12 cellular contexts compared by ENCODE assay signal in genomic region chr22:42643632-42644421, GRCh38. TPM values are rescaled to one million over a fixed set of nuclear protein-coding genes. Genes with fewer than 3 reads are reported as not detected.
DNase-seq lines count a peak whose midpoint lies in the region; ATAC-seq and TF ChIP-seq lines count a peak whose summit lies in the region.
"Had no signal": no experiment of that assay in that cellular context is flagged by ENCODE, and none has a peak within 500 bp of the region (broad histone marks: within the 10 kb centered on the region; RNA-seq: fewer than 3 reads in every experiment).

No MANE protein-coding gene starts in this region.

- peaks cover 13% of the 10 kb centered on the region for H3K4me1 ChIP-seq in GM23338 (ENCODE audit: insufficient read depth)
- H3K4me1 ChIP-seq in adipocyte (ENCODE audit: control insufficient read depth, insufficient read depth, low read length): peaks cover 80% of the 10 kb centered on the region
- peaks cover 52 to 79% of the 10 kb centered on the region in 2 donors for H3K4me1 ChIP-seq in left lung
- H3K4me1 ChIP-seq in smooth muscle cell (ENCODE audit: low read depth): peaks cover 16% of the 10 kb centered on the region

- intact Hi-C loops in left lung (cut with DNase I): no loop called here

- peak overlapping the region; percentile 97 for H3K9ac ChIP-seq in adipocyte (ENCODE audit: low read length)
- H3K9ac ChIP-seq in smooth muscle cell (ENCODE audit: low read depth): no peak overlapping the region

- H3K9me3 ChIP-seq in adipocyte (ENCODE audit: control insufficient read depth, low read length): no peaks in the 10 kb centered on the region
- H3K9me3 ChIP-seq in left lung: no peaks in the 10 kb centered on the region
- no peaks in the 10 kb centered on the region for H3K9me3 ChIP-seq in smooth muscle cell (replicated peaks; ENCODE audit: low read depth)

- ATAC-seq in GM23338 (no peak), left lung (no peak), HG02981 (IDR thresholded peaks at IDR 0.05; ENCODE audit: unreplicated experiment) (no peak), GM18873 (IDR thresholded peaks at IDR 0.05; ENCODE audit: low FRiP score, unreplicated experiment) (no peak)

- H3K4me3 ChIP-seq in GM23338: no peak overlapping the region
- H3K4me3 ChIP-seq in adipocyte (ENCODE audit: low read length): peak overlapping the region; percentile 90
- no peak overlapping the region for H3K4me3 ChIP-seq in left lung
- H3K4me3 ChIP-seq in smooth muscle cell: no peak overlapping the region

- peak overlapping the region; percentile 28; the same call in 1 of the 2 replicates for H3K27ac Mint-ChIP-seq in GM23338

- WGBS in smooth muscle cell (ENCODE audit: low lambda C conversion rate): 93% methylated on average over 14 of the region's 14 CpGs

- peaks cover 22% of the 10 kb centered on the region for H3K27me3 Mint-ChIP-seq in GM23338 (ENCODE audit: insufficient read depth, low read depth, poor library complexity)
- H3K27me3 Mint-ChIP-seq: CD4-positive, CD25-positive, alpha-beta regulatory T cell had no signal

- H3K9me2 ChIP-seq in GM23338 (ENCODE audit: insufficient read depth): no peaks in the 10 kb centered on the region

- peaks cover 25% of the 10 kb centered on the region for H3K4me1 Mint-ChIP-seq in GM23338

- H3K27me3 ChIP-seq in GM23338 (ENCODE audit: insufficient read depth): no peaks in the 10 kb centered on the region
- no peaks in the 10 kb centered on the region for H3K27me3 ChIP-seq in adipocyte (replicated peaks; ENCODE audit: control insufficient read depth, insufficient read depth, low read length)
- H3K27me3 ChIP-seq in left lung: no peaks in the 10 kb centered on the region
- H3K27me3 ChIP-seq in smooth muscle cell (ENCODE audit: low read depth): no peaks in the 10 kb centered on the region

- H3K79me2 ChIP-seq in GM23338 (replicated peaks; ENCODE audit: insufficient read depth) (peaks cover 50% of the 10 kb centered on the region), smooth muscle cell (ENCODE audit: low read depth) (peaks cover 96% of the 10 kb centered on the region)

- peaks cover 9% of the 10 kb centered on the region for H4K20me1 ChIP-seq in GM23338 (replicated peaks; ENCODE audit: insufficient read depth)
- peaks cover 93% of the 10 kb centered on the region for H4K20me1 ChIP-seq in smooth muscle cell (ENCODE audit: low read depth)

- no peaks in the 10 kb centered on the region for H3K9me3 Mint-ChIP-seq in GM23338
- H3K9me3 Mint-ChIP-seq: CD4-positive, CD25-positive, alpha-beta regulatory T cell had no signal

- no peak overlapping the region; the same call in 2 of the 3 replicates for H3K4me3 Mint-ChIP-seq in GM23338

- H3K27ac ChIP-seq in GM23338 (ENCODE audit: low read depth) (no peak overlapping the region), left lung (peak overlapping the region; percentile 82 to 89), smooth muscle cell (ENCODE audit: low read depth) (peak overlapping the region; percentile 67)
- H3K27ac ChIP-seq: VCaP had no signal

- H2AFZ ChIP-seq in GM23338 (no peak overlapping the region), smooth muscle cell (ENCODE audit: low read depth) (no peak overlapping the region)

- no peaks in the 10 kb centered on the region for H3K36me3 Mint-ChIP-seq in GM23338 (ENCODE audit: low read depth)
- H3K36me3 Mint-ChIP-seq: CD4-positive, CD25-positive, alpha-beta regulatory T cell had no signal

- H3F3A ChIP-seq in GM23338 (replicated peaks; ENCODE audit: low read depth) (no peaks in the 10 kb centered on the region), smooth muscle cell (ENCODE audit: low read depth) (no peaks in the 10 kb centered on the region)

- TF ChIP-seq CTCF in GM23338 (conservative IDR thresholded peaks at IDR 0.05; ENCODE audit: low read depth in 2 of 2): no peak
- no peak for TF ChIP-seq CTCF in left lung (IDR thresholded peaks at IDR 0.05)
- no peak for TF ChIP-seq CTCF in smooth muscle cell (IDR thresholded peaks at IDR 0.05; ENCODE audit: borderline replicate concordance, insufficient read depth, poor library complexity, severe bottlenecking)

- H3K36me3 ChIP-seq in GM23338 (ENCODE audit: insufficient read depth) (no peaks in the 10 kb centered on the region), adipocyte (ENCODE audit: control insufficient read depth, insufficient read depth, low read length, severe bottlenecking) (no peaks in the 10 kb centered on the region), left lung (no peaks in the 10 kb centered on the region), smooth muscle cell (ENCODE audit: low read depth) (no peaks in the 10 kb centered on the region)

- no peak for DNase-seq in GM23338 (ENCODE audit: low spot score)
- no peak for DNase-seq in adipocyte (ENCODE audit: low read depth)
- no peak for DNase-seq in left lung
- no peak for DNase-seq in smooth muscle cell (lab: John Stamatoyannopoulos, UW; ENCODE audit: unreplicated experiment)
- DNase-seq in stimulated activated CD4-positive, alpha-beta T cell treated with anti-CD3 and anti-CD28 coated beads, Interleukin-4, amount 100 ng/mL, for 4 hours: no peak
- DNase-seq in stimulated activated naive CD4-positive, alpha-beta T cell (lab: John Stamatoyannopoulos, UW): no peak
- DNase-seq: CD4-positive, CD25-positive, alpha-beta regulatory T cell; NCI-H187; nucleus accumbens had no signal

- H3K4me2 ChIP-seq in GM23338: no peak overlapping the region
- H3K4me2 ChIP-seq in smooth muscle cell: peak overlapping the region; percentile 73

TF ChIP-seq in GM23338, 12 proteins besides CTCF, POLR2A, EP300 and RAD21:
- no peak for TF ChIP-seq EZH2phosphoT487 (IDR thresholded peaks at IDR 0.05; ENCODE audit: unreplicated experiment)
- TF ChIP-seq CREB1 (CRISPR knock-in tag; IDR thresholded peaks at IDR 0.05; ENCODE audit: low read depth): no peak
- TF ChIP-seq STAT1 (IDR thresholded peaks at IDR 0.05; ENCODE audit: unreplicated experiment): no peak
- no peak for TF ChIP-seq ZNF114 (CRISPR knock-in tag; IDR thresholded peaks at IDR 0.05)

RNA-seq across cellular contexts. Expression of gene ATP5MGL, which starts 3.4 kb away (rescaled TPM):
- total RNA-seq in GM23338 (2014; rRNA removed; shearing (Covaris generic)): not detected in 2 replicates
- polyA plus RNA-seq in GM23338 (2016; fragmentation: Nextera tagmentation; extraction: Ambion mirVana) (0.30 and 0.53 TPM in 2 replicates), smooth muscle cell (0.41 TPM in 1 of 2 replicates, not detected in the other)
- total RNA-seq in left lung (1 to 10 TPM in 1 of 2 donors, under 1 TPM in 1; 0.60 to 1.2 TPM), smooth muscle cell (1.3 and 2.8 TPM in 2 replicates)

RNA-seq across cellular contexts. Expression of gene CYB5R3, which starts 5.4 kb away (rescaled TPM):
- 66.4 and 76.2 TPM in 2 replicates for total RNA-seq in GM23338 (2014; rRNA removed; shearing (Covaris generic))
- polyA plus RNA-seq in GM23338 (2016; fragmentation: Nextera tagmentation; extraction: Ambion mirVana) (66.8 and 76.9 TPM in 2 replicates), smooth muscle cell (321 and 365 TPM in 2 replicates)
- total RNA-seq in left lung (100 to 1,000 TPM; 250 to 265 TPM), smooth muscle cell (76.8 and 78.2 TPM in 2 replicates)

RNA-seq across cellular contexts. Expression of gene POLDIP3, which starts 29.1 kb away (rescaled TPM):
- total RNA-seq in GM23338 (2014; rRNA removed; shearing (Covaris generic)): 49.0 and 54.3 TPM in 2 replicates
- polyA plus RNA-seq in GM23338 (2016; fragmentation: Nextera tagmentation; extraction: Ambion mirVana): 34.3 and 38.2 TPM in 2 replicates
- 10 to 100 TPM; 56.6 to 61.6 TPM for total RNA-seq in left lung
- 27.8 and 31.1 TPM in 2 replicates for total RNA-seq in smooth muscle cell
- polyA plus RNA-seq in smooth muscle cell: 45.5 and 49.4 TPM in 2 replicates
